In the genomic region with DNA sequence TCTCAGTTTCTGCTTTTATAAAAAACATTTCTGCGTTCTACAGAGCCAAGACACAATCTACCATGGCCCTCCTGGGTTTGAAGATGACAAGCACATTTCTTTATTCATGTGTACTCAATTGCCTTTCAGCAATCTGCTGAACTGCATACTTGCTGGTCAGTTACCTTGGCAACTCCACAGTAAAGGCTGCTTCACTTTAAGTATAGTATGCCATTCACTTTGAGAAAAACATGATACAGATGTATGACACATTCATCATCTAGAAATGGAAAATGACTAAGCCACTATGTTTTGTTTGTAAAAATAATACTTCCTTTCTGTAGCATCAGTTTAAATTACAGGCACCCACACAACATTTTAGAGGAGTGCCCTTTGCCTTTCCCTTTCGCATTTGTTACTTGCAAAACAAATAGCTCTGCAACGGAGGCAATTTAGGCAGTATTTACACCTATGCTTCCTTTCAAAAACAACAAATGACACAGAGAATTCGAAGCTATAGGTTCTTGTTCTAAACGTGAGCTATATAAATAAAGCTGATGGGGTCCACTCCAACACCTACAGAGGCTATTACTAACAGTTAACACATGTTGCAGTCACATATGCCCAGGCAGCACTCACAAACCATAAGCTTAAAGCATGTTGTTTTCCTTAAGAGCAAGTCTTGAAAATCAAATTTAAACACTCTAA, we compare ENCODE assay signal across 9 cellular contexts. TPM values are rescaled to one million over a fixed set of nuclear protein-coding genes. Genes with fewer than 3 reads are reported as not detected.
DNase-seq lines count a peak whose midpoint lies in the region.
"Had no signal": no experiment of that assay in that cellular context is flagged by ENCODE, and none has a peak within 500 bp of the region (broad histone marks: within the 10 kb centered on the region; RNA-seq: fewer than 3 reads in every experiment).

No MANE protein-coding gene starts in this region.

- H3K4me2 ChIP-seq in skeletal muscle satellite cell (ENCODE audit: low read length) = peak overlapping the region; percentile 71

- no peaks in the 10 kb centered on the region for H3K36me3 ChIP-seq in MG63
- H3K36me3 ChIP-seq in skeletal muscle satellite cell (ENCODE audit: insufficient read depth, low read length) = no peaks in the 10 kb centered on the region

- H3K9me3 ChIP-seq in MG63 = no peaks in the 10 kb centered on the region
- H3K9me3 ChIP-seq in skeletal muscle satellite cell (replicated peaks; ENCODE audit: low read length) = no peaks in the 10 kb centered on the region

- peak; percentile 32 for DNase-seq in NCI-H345 (lab: John Stamatoyannopoulos, UW)
- DNase-seq in NCI-H345 treated with DMSO at 0.1 percent for 48 hours (lab: John Stamatoyannopoulos, UW; ENCODE audit: unreplicated experiment) = no peak
- DNase-seq in MG63 = peak; percentile 30
- DNase-seq in cerebellar cortex (ENCODE audit: low spot score) = peak; percentile 29
- DNase-seq in activated effector memory CD4-positive, alpha-beta T cell treated with Interleukin-2 at 50 U/mL for 16 hours = no peak
- no peak for DNase-seq in SHP77 (lab: John Stamatoyannopoulos, UW)
- no peak for DNase-seq in SK-N-DZ (ENCODE audit: low spot score)
- DNase-seq: CD4-positive, CD25-positive, alpha-beta regulatory T cell had no signal

- peaks cover 20% of the 10 kb centered on the region for H3K4me1 ChIP-seq in skeletal muscle satellite cell (ENCODE audit: control insufficient read depth, insufficient read depth, low read length)

- no peaks in the 10 kb centered on the region for H3K27me3 ChIP-seq in MG63
- H3K27me3 ChIP-seq in skeletal muscle satellite cell (ENCODE audit: control insufficient read depth, insufficient read depth, low read length) = no peaks in the 10 kb centered on the region

- H3K4me3 ChIP-seq in MG63 = no peak overlapping the region
- H3K4me3 ChIP-seq in skeletal muscle satellite cell (ENCODE audit: low read length) = peak overlapping the region; percentile 39

- H3K9ac ChIP-seq in skeletal muscle satellite cell (ENCODE audit: low read depth, low read length) = peak overlapping the region; percentile 53

RNA-seq across cellular contexts. Expression of a gene that starts 23.5 kb away (rescaled TPM):
- total RNA-seq in MG63 (2014; rRNA removed; shearing (Covaris generic); ENCODE audit: low replicate concordance) = 16.8 and 24.7 TPM in 2 replicates
- total RNA-seq in skeletal muscle satellite cell (2012; rRNA removed) = 47.7 and 49.8 TPM in 2 replicates
- 27.7 and 41.0 TPM in 2 replicates for polyA plus RNA-seq in SK-N-DZ (2014; cell fraction: cytosol; rRNA removed)
- 25.4 and 40.0 TPM in 2 replicates for polyA plus RNA-seq in SK-N-DZ (2014; cell fraction: nucleus; rRNA removed)

Comparison
In these comparisons a context has a peak if more than half of its experiments do, and no peak if none do; other contexts are left out.
1. DNase-seq: peak in NCI-H345 (single experiment), MG63 (single experiment) and cerebellar cortex (single experiment); none in NCI-H345 treated with DMSO at 0.1 percent for 48 hours (single experiment), activated effector memory CD4-positive, alpha-beta T cell treated with Interleukin-2 at 50 U/mL for 16 hours (single experiment), SHP77 (0 of 2) and SK-N-DZ (single experiment).